In genomic region chr4:120990246-120990645, GRCh38 we compare ENCODE assay signal across 22 cellular contexts.
A peak's percentile ranks its signal among the peaks of the same experiment; 100 is the strongest.
DNase-seq lines count a peak whose midpoint lies in the region; ATAC-seq lines count a peak whose summit lies in the region.
"Had no signal": no experiment of that assay in that cellular context is flagged by ENCODE, and none has a peak within 500 bp of the region (broad histone marks: within the 10 kb centered on the region; RNA-seq: fewer than 3 reads in every experiment).

No MANE protein-coding gene starts in this region.

- DNase-seq in DMS53 (lab: John Stamatoyannopoulos, UW) (peak; percentile 6), DMS53 treated with DMSO at 0.1 percent for 48 hours (lab: John Stamatoyannopoulos, UW; ENCODE audit: unreplicated experiment) (no peak), HT-29 (ENCODE audit: low spot score) (peak; percentile 57), mesendoderm (peak; percentile 12), A172 (ENCODE audit: low spot score) (no peak), left ventricle myocardium superior (no peak)
- DNase-seq: ACHN; BE2C; C1 segment of cervical spinal cord; CD4-positive, alpha-beta memory T cell; CD4-positive, CD25-positive, alpha-beta regulatory T cell; CD8-positive, alpha-beta memory T cell; COR-L47; DMS 273 treated with DMSO at 0.1 percent for 48 hours; DMS153; DMS79; DND-41; EL; GDM1 had no signal

- H2BK120ac ChIP-seq in mesendoderm (ENCODE audit: low read depth, low read length), result no peak overlapping the region

- H3K27ac ChIP-seq in mesendoderm (ENCODE audit: low read depth, low read length), result no peak overlapping the region
- H3K27ac ChIP-seq: 22Rv1, BLaER1 had no signal

- no peak overlapping the region for H3K56ac ChIP-seq in mesendoderm (ENCODE audit: low read length)

- H3K36me3 ChIP-seq in mesendoderm (ENCODE audit: control insufficient read depth, insufficient read depth, low read length), result no peaks in the 10 kb centered on the region
- H3K36me3 ChIP-seq: BE2C, BLaER1 had no signal

- no peak for ATAC-seq in left ventricle myocardium superior
- ATAC-seq: GM12878 had no signal

- H3K4me1 ChIP-seq in mesendoderm (ENCODE audit: control insufficient read depth, low read depth, low read length), result no peaks in the 10 kb centered on the region
- H3K4me1 ChIP-seq: BE2C, BLaER1 had no signal

- no peak overlapping the region for H3K18ac ChIP-seq in mesendoderm (ENCODE audit: low read length)

- H4K8ac ChIP-seq in mesendoderm (ENCODE audit: low read depth, low read length), result no peak overlapping the region

- H3K9ac ChIP-seq in mesendoderm (ENCODE audit: low read length), result no peak overlapping the region
- H3K9ac ChIP-seq: BLaER1 had no signal

- H3K79me2 ChIP-seq in mesendoderm (ENCODE audit: control insufficient read depth, insufficient read depth, low read length), result no peaks in the 10 kb centered on the region

- intact Hi-C loops in left ventricle myocardium superior (cut with micrococcal nuclease), result no loop called here

- no peak overlapping the region for H2BK5ac ChIP-seq in mesendoderm (ENCODE audit: low read length)

- no peak overlapping the region for H3K23ac ChIP-seq in mesendoderm (ENCODE audit: low read length)

- no peak overlapping the region for H4K5ac ChIP-seq in mesendoderm (ENCODE audit: low read length)

- H3K79me1 ChIP-seq in mesendoderm (ENCODE audit: low read length), result no peaks in the 10 kb centered on the region

- no peak overlapping the region for H3K4me3 ChIP-seq in mesendoderm (ENCODE audit: low read length)
- H3K4me3 ChIP-seq: BLaER1, GM12878 had no signal

- H3K27me3 ChIP-seq in mesendoderm (ENCODE audit: insufficient read depth, low read length, poor library complexity), result no peaks in the 10 kb centered on the region
- H3K27me3 ChIP-seq: BE2C, BLaER1 had no signal

- H3K4ac ChIP-seq in mesendoderm (ENCODE audit: low read depth, low read length), result no peak overlapping the region

- no peak overlapping the region for H2BK15ac ChIP-seq in mesendoderm (replicated peaks; ENCODE audit: low read depth)

- no peak overlapping the region for H2AK5ac ChIP-seq in mesendoderm (ENCODE audit: low read length)

- no peak overlapping the region for H3K4me2 ChIP-seq in mesendoderm (ENCODE audit: low read length)
- H3K4me2 ChIP-seq: BLaER1 had no signal

- WGBS in mesendoderm (ENCODE audit: extremely low coverage, insufficient coverage, low lambda C conversion rate), result no CpG with 5 or more reads among the region's 2 CpGs

Comparison
In these comparisons a context has a peak if more than half of its experiments do, and no peak if none do; other contexts are left out.
1. DNase-seq: peak in DMS53 (single experiment), HT-29 (single experiment) and mesendoderm (single experiment); none in DMS53 treated with DMSO at 0.1 percent for 48 hours (single experiment), A172 (single experiment) and left ventricle myocardium superior (single experiment).